14 cellular contexts compared by ENCODE assay signal in the genomic region with DNA sequence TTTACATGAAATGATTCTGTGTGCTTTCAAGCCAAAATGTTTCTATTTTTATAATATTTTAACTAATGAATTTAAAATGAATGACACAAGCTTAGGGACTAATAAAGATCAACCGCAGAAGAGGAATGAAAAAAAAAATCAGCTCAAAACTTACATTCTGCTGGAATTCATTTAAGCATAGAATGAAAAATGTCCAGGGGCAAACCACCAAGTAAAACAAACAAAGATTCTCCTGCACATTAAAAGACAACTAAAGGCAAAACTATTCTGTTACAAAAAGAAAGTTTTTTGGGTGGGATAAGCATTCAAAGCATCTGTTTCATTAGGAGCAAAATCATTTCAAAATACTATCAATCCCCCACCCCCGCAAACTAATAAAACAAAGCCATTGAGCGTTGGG.
"Had no signal": no experiment of that assay in that cellular context is flagged by ENCODE, and none has a peak within 500 bp of the region (broad histone marks: within the 10 kb centered on the region; RNA-seq: fewer than 3 reads in every experiment).

No MANE protein-coding gene starts in this region.

- H3K27ac ChIP-seq: esophagus squamous epithelium, foreskin keratinocyte had no signal

- ATAC-seq: effector memory CD8-positive, alpha-beta T cell; foreskin keratinocyte; left lobe of liver; mucosa of descending colon; natural killer cell treated with Interleukin-12 subunit alpha and Interleukin-12 subunit beta and Interleukin-15 and Interleukin-18, amount 100 ng/mL, for 72 hours; sciatic nerve had no signal

- H3K9me3 ChIP-seq: esophagus squamous epithelium had no signal

- H3K4me1 ChIP-seq: esophagus squamous epithelium, foreskin keratinocyte had no signal

- H3K27me3 ChIP-seq: esophagus squamous epithelium, foreskin keratinocyte had no signal

- H3K4me3 ChIP-seq: esophagus squamous epithelium, mucosa of descending colon had no signal

- H3K36me3 ChIP-seq: esophagus squamous epithelium had no signal

- DNase-seq: effector memory CD8-positive, alpha-beta T cell; esophagus squamous epithelium; foreskin keratinocyte; head of caudate nucleus; hypothalamus; kidney glomerular epithelial cell; mammary epithelial cell; mucosa of descending colon; small intestine; stimulated activated CD4-positive, alpha-beta T cell treated with anti-CD3 and anti-CD28 coated beads, Interleukin-12 subunit alpha, Interleukin-12 subunit beta, amount 100 ng/mL, for 4 hours; stimulated activated naive CD4-positive, alpha-beta T cell had no signal
